In the genomic region with DNA sequence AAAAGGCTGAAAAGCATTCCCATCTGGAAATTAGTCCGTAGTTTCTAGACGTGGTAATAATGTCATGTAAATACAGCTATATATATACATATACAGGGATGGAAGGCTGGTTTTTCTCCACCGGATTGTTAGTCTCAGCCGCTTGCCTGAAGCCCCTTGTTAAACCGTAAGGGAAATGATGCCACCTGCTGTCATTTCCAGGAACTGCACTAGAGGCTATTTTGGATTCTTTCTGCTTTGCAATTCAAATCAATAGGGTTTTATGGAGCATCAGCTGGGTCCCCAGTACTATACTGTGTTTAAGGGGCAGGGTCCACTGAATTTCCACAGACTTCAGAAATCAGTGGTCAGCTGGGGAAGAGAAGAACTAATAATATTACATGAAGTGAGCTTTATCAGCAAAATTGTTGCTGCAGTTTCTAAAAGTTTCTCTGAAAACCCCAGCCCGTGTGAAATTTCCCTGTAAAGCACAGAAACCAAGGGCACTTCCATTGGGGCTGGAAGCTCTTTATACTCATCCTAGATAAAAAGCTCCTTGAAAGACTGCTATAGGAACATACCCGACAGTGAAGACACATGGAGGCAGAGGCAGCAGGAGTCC, we compare ENCODE assay signal across 8 cellular contexts. TPM values are rescaled to one million over a fixed set of nuclear protein-coding genes. Genes with fewer than 3 reads are reported as not detected.
DNase-seq lines count a peak whose midpoint lies in the region; ATAC-seq and TF ChIP-seq lines count a peak whose summit lies in the region.

No MANE protein-coding gene starts in this region.

- DNase-seq in GM03348 (ENCODE audit: low spot score) (peak; percentile 82), NCI-H446 (lab: John Stamatoyannopoulos, UW) (peak; percentile 78 to 93), cerebellar cortex (ENCODE audit: low spot score) (peak; percentile 91), left lung (no peak)
- peak; percentile 59 for DNase-seq in activated CD4-positive, alpha-beta T cell treated with anti-CD3 and anti-CD28 coated beads for 1 hour
- peak; percentile 65 to 80 (median 67) for DNase-seq in stimulated activated CD4-positive, alpha-beta T cell treated with anti-CD3 and anti-CD28 coated beads, TNF-alpha, amount 100 ng/mL, for 24 hours (ENCODE audit: low read depth in 3 of 3)

- H3K36me3 ChIP-seq in left lung: peaks cover 0 to 62% of the 10 kb centered on the region in 2 donors

- H3K4me1 ChIP-seq in left lung: peaks cover 5 to 34% of the 10 kb centered on the region in 2 donors

- ATAC-seq in HG02885 (IDR thresholded peaks at IDR 0.05; ENCODE audit: poor library complexity, unreplicated experiment) (peak; percentile 69), left lung (peak; percentile 73), GM19467 (IDR thresholded peaks at IDR 0.05; ENCODE audit: unreplicated experiment) (no peak)

- H3K27me3 ChIP-seq in left lung: no peaks in the 10 kb centered on the region

- no peak overlapping the region for H3K27ac ChIP-seq in left lung

- intact Hi-C loops in left lung (cut with DNase I): loop anchor here (2.0 to 5.0 kb wide), 2 partner anchors 87 to 91 kb away; no protein-coding TSS in a partner anchor

- peak; percentile 88 to 91 for TF ChIP-seq CTCF in left lung (IDR thresholded peaks at IDR 0.05)

- H3K4me3 ChIP-seq in left lung: no peak overlapping the region

- no peaks in the 10 kb centered on the region for H3K9me3 ChIP-seq in left lung

RNA-seq across cellular contexts. Expression of gene MPZL1, which starts 33.8 kb away (rescaled TPM):
- 100 to 1,000 TPM; 135 to 148 TPM for total RNA-seq in left lung

RNA-seq across cellular contexts. Expression of gene RCSD1, which starts 58.0 kb away (rescaled TPM):
- total RNA-seq in left lung: 10 to 100 TPM; 12.2 to 21.5 TPM

Comparison
In these comparisons a context has a peak if more than half of its experiments do, and no peak if none do; other contexts are left out.
1. DNase-seq: peak in GM03348 (single experiment), NCI-H446 (2 of 2), activated CD4-positive, alpha-beta T cell treated with anti-CD3 and anti-CD28 coated beads for 1 hour (single experiment), cerebellar cortex (single experiment) and stimulated activated CD4-positive, alpha-beta T cell treated with anti-CD3 and anti-CD28 coated beads, TNF-alpha, amount 100 ng/mL, for 24 hours (3 of 3); none in left lung (0 of 2).